In the genomic region with DNA sequence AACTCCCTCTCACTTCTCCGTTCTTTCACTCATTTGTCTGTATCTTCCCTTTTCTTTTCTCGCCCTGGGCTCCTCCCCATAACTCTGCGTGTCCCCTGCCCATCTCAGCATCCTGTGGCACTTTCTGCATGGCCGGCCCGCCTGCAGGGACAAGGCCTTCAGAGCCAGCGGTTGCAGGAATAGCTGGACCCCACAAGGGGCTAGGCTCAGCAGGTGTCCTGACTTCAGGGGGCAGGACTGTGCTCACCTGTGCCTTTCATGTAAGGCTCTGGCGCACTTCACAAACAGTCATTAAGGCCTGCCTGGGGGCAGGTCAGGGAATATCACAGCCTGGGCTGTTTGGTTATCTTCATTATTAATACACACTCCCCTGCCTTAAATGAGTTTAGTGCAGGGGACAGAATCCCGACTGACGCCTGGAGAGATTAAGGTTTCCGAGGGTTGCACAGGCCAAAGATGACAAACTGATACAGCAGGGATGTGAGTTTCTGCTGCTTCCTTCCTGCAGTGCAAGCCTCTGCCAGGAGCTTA, we compare ENCODE assay signal across 13 cellular contexts.
A peak's percentile ranks its signal among the peaks of the same experiment; 100 is the strongest.
DNase-seq lines count a peak whose midpoint lies in the region; ATAC-seq and TF ChIP-seq lines count a peak whose summit lies in the region.
"Had no signal": no experiment of that assay in that cellular context is flagged by ENCODE, and none has a peak within 500 bp of the region (broad histone marks: within the 10 kb centered on the region; RNA-seq: fewer than 3 reads in every experiment).

No MANE protein-coding gene starts in this region.

- DNase-seq in cardiac muscle cell (ENCODE audit: low read depth in 1 of 2, low spot score in 1 of 2) (no peak), Right ventricle myocardium superior (no peak), SJCRH30 (peak; percentile 9 to 17), left cardiac atrium (no peak)
- DNase-seq in activated effector memory CD4-positive, alpha-beta T cell treated with Interleukin-2 at 50 U/mL for 16 hours = no peak
- DNase-seq in activated CD4-positive, alpha-beta T cell treated with anti-CD3 and anti-CD28 coated beads, Interleukin-2, amount 50 U/mL, for 48 hours = no peak
- DNase-seq: activated CD4-positive, alpha-beta T cell treated with anti-CD3 and anti-CD28 coated beads, Interleukin-2, amount 50 U/mL, for 4 hours; cortex of kidney; NCI-H1436 treated with DMSO at 0.1 percent for 48 hours; spleen had no signal

- H3K27ac ChIP-seq in cardiac muscle cell (peak overlapping the region; percentile 71), SJCRH30 (no peak overlapping the region), iPS-20b (ENCODE audit: low read length) (no peak overlapping the region)
- H3K27ac ChIP-seq: spleen had no signal

- H3K27me3 ChIP-seq in cardiac muscle cell (no peaks in the 10 kb centered on the region), SJCRH30 (no peaks in the 10 kb centered on the region), iPS-20b (ENCODE audit: insufficient read depth, low read length) (peaks cover 38% of the 10 kb centered on the region)

- no peaks in the 10 kb centered on the region for H3K36me3 Mint-ChIP-seq in stimulated activated memory B cell treated with anti-CD40 and anti-IgM and Interleukin-4, amounts not matched to agents 10 μg/mL and 1 μg/mL and 100 μg/mL, for 72 hours

- H3K4me3 ChIP-seq in cardiac muscle cell (no peak overlapping the region), SJCRH30 (no peak overlapping the region), iPS-20b (ENCODE audit: low read length) (peak overlapping the region; percentile 74)
- H3K4me3 ChIP-seq: lung had no signal

- peaks cover 6% of the 10 kb centered on the region for H3K9me3 Mint-ChIP-seq in stimulated activated memory B cell treated with anti-CD40 and anti-IgM and Interleukin-4, amounts not matched to agents 10 μg/mL and 1 μg/mL and 100 μg/mL, for 72 hours

- H3K4me1 Mint-ChIP-seq in stimulated activated memory B cell treated with anti-CD40 and anti-IgM and Interleukin-4, amounts not matched to agents 10 μg/mL and 1 μg/mL and 100 μg/mL, for 72 hours = peaks cover 10% of the 10 kb centered on the region

- peaks cover 28% of the 10 kb centered on the region for H3K27me3 Mint-ChIP-seq in stimulated activated memory B cell treated with anti-CD40 and anti-IgM and Interleukin-4, amounts not matched to agents 10 μg/mL and 1 μg/mL and 100 μg/mL, for 72 hours

- peak overlapping the region; percentile 27 for H3K4me3 Mint-ChIP-seq in stimulated activated memory B cell treated with anti-CD40 and anti-IgM and Interleukin-4, amounts not matched to agents 10 μg/mL and 1 μg/mL and 100 μg/mL, for 72 hours

- intact Hi-C loops in Right ventricle myocardium superior (cut with DNase I) (loop anchor here (10.0 kb wide), 1 partner anchor 778 kb away; no protein-coding TSS in a partner anchor), left cardiac atrium (cut with DNase I) (no loop called here)

- no peak for TF ChIP-seq CTCF in cardiac muscle cell (IDR thresholded peaks at IDR 0.05; ENCODE audit: low read depth, low read length)

- H3K9ac ChIP-seq in iPS-20b (ENCODE audit: low read depth, low read length) = peak overlapping the region; percentile 57; the same call in 1 of the 2 replicates

- ATAC-seq in Right ventricle myocardium superior (ENCODE audit: poor library complexity) (no peak), left cardiac atrium (no peak)
- ATAC-seq in stimulated activated memory B cell treated with anti-CD40 and anti-IgM and Interleukin-4, amounts not matched to agents 10 μg/mL and 1 μg/mL and 100 μg/mL, for 72 hours = no peak

- H3K9me3 ChIP-seq in cardiac muscle cell (ENCODE audit: low read depth) = no peaks in the 10 kb centered on the region
- H3K9me3 ChIP-seq in SJCRH30 (replicated peaks) = no peaks in the 10 kb centered on the region
- no peaks in the 10 kb centered on the region for H3K9me3 ChIP-seq in iPS-20b (ENCODE audit: insufficient read depth, low read depth, low read length)

- H3K4me1 ChIP-seq in cardiac muscle cell (ENCODE audit: low read depth) (peaks cover 31% of the 10 kb centered on the region), SJCRH30 (no peaks in the 10 kb centered on the region), iPS-20b (ENCODE audit: insufficient read depth, low read length) (peaks cover 31% of the 10 kb centered on the region)

- H3K27ac Mint-ChIP-seq in stimulated activated memory B cell treated with anti-CD40 and anti-IgM and Interleukin-4, amounts not matched to agents 10 μg/mL and 1 μg/mL and 100 μg/mL, for 72 hours = no peak overlapping the region

- H3K36me3 ChIP-seq in cardiac muscle cell (no peaks in the 10 kb centered on the region), SJCRH30 (no peaks in the 10 kb centered on the region), iPS-20b (ENCODE audit: insufficient read depth, low read depth, low read length) (no peaks in the 10 kb centered on the region)
- H3K36me3 ChIP-seq: spleen had no signal

Comparison
In these comparisons a context has a peak if more than half of its experiments do, and no peak if none do; other contexts are left out.
1. DNase-seq: peak in SJCRH30 (2 of 2); none in cardiac muscle cell (0 of 2), Right ventricle myocardium superior (single experiment), activated effector memory CD4-positive, alpha-beta T cell treated with Interleukin-2 at 50 U/mL for 16 hours (single experiment), left cardiac atrium (single experiment) and activated CD4-positive, alpha-beta T cell treated with anti-CD3 and anti-CD28 coated beads, Interleukin-2, amount 50 U/mL, for 48 hours (0 of 2).